ENCODE assay signal across 8 cellular contexts in the genomic region with DNA sequence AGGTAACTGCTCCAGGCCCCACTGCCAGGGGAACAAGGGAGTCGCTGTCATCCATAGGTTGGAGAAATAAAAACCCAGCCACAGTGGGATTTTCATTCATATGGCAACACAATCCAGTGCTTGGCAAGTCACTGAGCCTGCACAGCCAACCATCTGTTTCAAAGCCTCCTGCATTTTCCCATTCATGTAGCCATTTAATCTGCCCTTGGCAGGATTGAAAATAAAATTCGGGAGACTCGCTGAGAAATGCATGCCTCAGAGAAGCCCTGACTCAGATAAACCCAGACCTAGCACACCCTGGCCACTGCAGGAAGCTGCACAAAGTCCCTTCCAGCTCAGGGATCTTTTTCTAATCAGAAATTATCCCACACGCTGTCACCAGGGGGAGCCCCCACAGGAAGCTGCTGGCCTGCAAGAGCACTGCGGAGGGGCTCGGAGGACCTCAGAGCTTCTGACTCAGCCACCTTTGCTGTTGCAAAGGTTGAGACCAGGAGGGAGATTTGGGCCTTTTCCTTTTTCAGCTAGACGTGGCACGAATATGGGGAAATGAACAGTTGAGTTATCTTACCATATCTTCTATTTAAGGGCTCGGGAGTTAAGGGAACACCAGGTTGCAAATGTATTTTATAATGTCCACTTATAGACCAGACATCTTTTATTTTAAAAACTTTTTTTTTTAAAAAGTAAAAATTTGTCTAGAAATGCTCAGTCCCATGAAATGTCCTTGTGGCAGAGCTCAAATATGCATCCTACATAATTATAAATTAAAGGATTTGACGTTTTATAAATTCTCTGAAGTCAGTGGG.
DNase-seq lines count a peak whose midpoint lies in the region; ATAC-seq and TF ChIP-seq lines count a peak whose summit lies in the region.

No MANE protein-coding gene starts in this region.

- H3K27ac Mint-ChIP-seq in activated CD4-positive, alpha-beta T cell treated with anti-CD3 and anti-CD28 coated beads for 36 hours: no peak overlapping the region

- H3K9me3 Mint-ChIP-seq in activated CD4-positive, alpha-beta T cell treated with anti-CD3 and anti-CD28 coated beads for 36 hours (ENCODE audit: low read depth): no peaks in the 10 kb centered on the region

- CTCF ChIA-PET in activated CD4-positive, alpha-beta T cell treated with anti-CD3 and anti-CD28 coated beads for 36 hours (lab: Charles Lee): interaction anchor here (0.6 to 3.4 kb wide), 24 partner anchors 8 to 1016 kb away, joined by 3 to 23 read pairs (median 4); no protein-coding TSS in a partner anchor

- no peaks in the 10 kb centered on the region for H3K36me3 ChIP-seq in lung (ENCODE audit: control insufficient read depth in 2 of 2, insufficient read depth in 2 of 2, low read length in 2 of 2)

- no peaks in the 10 kb centered on the region for H3K4me1 ChIP-seq in lung (ENCODE audit: control insufficient read depth in 2 of 2, insufficient read depth in 2 of 2, low read length in 2 of 2)

- WGBS in lung, 2 donors: 24 to 27% methylated on average over 10 of the region's 10 CpGs

- peaks cover 13% of the 10 kb centered on the region for H3K27me3 Mint-ChIP-seq in activated CD4-positive, alpha-beta T cell treated with anti-CD3 and anti-CD28 coated beads for 36 hours

- TF ChIP-seq CTCF in coronary artery (IDR thresholded peaks at IDR 0.05) (peak; percentile 60), lung (IDR thresholded peaks at IDR 0.05; ENCODE audit: control extremely low read depth, extremely low read depth) (peak; percentile 28)

- peaks cover 4% of the 10 kb centered on the region for H3K27me3 ChIP-seq in lung (ENCODE audit: control insufficient read depth, insufficient read depth)

- H3K27ac ChIP-seq in coronary artery (no peak overlapping the region), lung (ENCODE audit: low read depth in 1 of 2, low read length in 1 of 2) (no peak overlapping the region)

- H3K9me3 ChIP-seq in lung (ENCODE audit: control insufficient read depth in 2 of 2, insufficient read depth in 1 of 2, low read length in 1 of 2): peaks cover 0 to 3% of the 10 kb centered on the region in 2 donors

- no peak overlapping the region for H3K4me3 Mint-ChIP-seq in activated CD4-positive, alpha-beta T cell treated with anti-CD3 and anti-CD28 coated beads for 36 hours

- intact Hi-C loops in activated CD4-positive, alpha-beta T cell treated with anti-CD3 and anti-CD28 coated beads for 36 hours (cut with DNase I, micrococcal nuclease): loop anchor here (1.0 to 5.0 kb wide), 2 partner anchors 706 to 1185 kb away; no protein-coding TSS in a partner anchor

- peaks cover 5% of the 10 kb centered on the region for H3K4me1 Mint-ChIP-seq in activated CD4-positive, alpha-beta T cell treated with anti-CD3 and anti-CD28 coated beads for 36 hours

- DNase-seq in AML-193 (lab: John Stamatoyannopoulos, UW) (peak; percentile 40 to 61), NCI-H2196 treated with DMSO at 0.1 percent for 48 hours (lab: John Stamatoyannopoulos, UW; ENCODE audit: unreplicated experiment) (peak; percentile 14), coronary artery (ENCODE audit: low spot score) (no peak), lung (ENCODE audit: low spot score) (peak; percentile 50)
- peak; percentile 82 for DNase-seq in activated CD4-positive, alpha-beta T cell treated with anti-CD3 and anti-CD28 coated beads for 36 hours
- peak; percentile 25 for DNase-seq in stimulated activated CD8-positive, alpha-beta memory T cell treated with anti-CD3 and anti-CD28 coated beads, Interleukin-15, amount 100 ng/mL, for 1 hour (ENCODE audit: low read depth)

- no peak overlapping the region for H3K4me3 ChIP-seq in coronary artery
- no peak overlapping the region for H3K4me3 ChIP-seq in lung

- POLR2A ChIA-PET in activated CD4-positive, alpha-beta T cell treated with anti-CD3 and anti-CD28 coated beads for 36 hours (lab: Charles Lee): interaction anchor here (0.6 kb wide), 2 partner anchors 11 to 104 kb away, joined by 3 read pairs; partner anchors contain the start of gene VEPH1

- H3K36me3 Mint-ChIP-seq in activated CD4-positive, alpha-beta T cell treated with anti-CD3 and anti-CD28 coated beads for 36 hours (ENCODE audit: low read depth): no peaks in the 10 kb centered on the region

- ATAC-seq in GM18861 (IDR thresholded peaks at IDR 0.05; ENCODE audit: unreplicated experiment): peak; percentile 90
- peak; percentile 94 for ATAC-seq in HG03060 (IDR thresholded peaks at IDR 0.05; ENCODE audit: low read depth, unreplicated experiment)
- peak; percentile 94 for ATAC-seq in activated CD4-positive, alpha-beta T cell treated with anti-CD3 and anti-CD28 coated beads for 36 hours
- peak; percentile 64 for ATAC-seq in lung (ENCODE audit: insufficient read depth, low FRiP score)
